ENCODE assay signal across 21 cellular contexts in the genomic region with DNA sequence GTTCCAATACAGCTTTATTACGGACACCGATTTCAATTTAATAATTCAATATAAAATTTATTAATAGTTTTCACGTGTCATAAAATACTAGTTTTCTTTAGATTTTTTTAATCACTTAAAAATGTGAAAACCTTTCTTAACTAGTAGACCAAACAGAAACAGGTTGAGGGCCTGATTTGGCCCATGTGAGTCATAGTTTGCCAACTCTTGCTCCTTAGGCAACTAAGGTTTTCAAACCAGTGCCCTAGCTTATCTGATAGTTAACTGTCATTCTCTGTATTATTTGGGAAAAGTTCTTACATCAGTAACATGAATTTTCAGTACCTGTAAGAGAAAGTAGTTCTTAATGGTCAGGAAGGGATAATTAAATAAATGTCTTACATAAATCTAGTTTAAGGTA.
"Had no signal": no experiment of that assay in that cellular context is flagged by ENCODE, and none has a peak within 500 bp of the region (broad histone marks: within the 10 kb centered on the region; RNA-seq: fewer than 3 reads in every experiment).

No MANE protein-coding gene starts in this region.

- H3K36me3 ChIP-seq: heart right ventricle, stomach, thoracic aorta, uterus had no signal

- H3K27me3 ChIP-seq: heart right ventricle, neutrophil, stomach, uterus had no signal

- H3K27ac ChIP-seq: coronary artery, heart right ventricle, neutrophil, stomach, thoracic aorta, uterus had no signal

- H3K4me1 ChIP-seq: uterus had no signal

- H3K4me3 ChIP-seq: coronary artery, heart right ventricle, mucosa of descending colon, stomach, thoracic aorta, uterus had no signal

- H3K9me3 ChIP-seq: mucosa of descending colon, neutrophil, stomach, thoracic aorta, uterus had no signal

- FAIRE-seq: frontal cortex, small intestine had no signal

- DNase-seq: effector CD4-positive, alpha-beta T cell; endodermal cell; heart right ventricle; hypothalamus; islet precursor cell; mammary epithelial cell; mucosa of descending colon; naive thymus-derived CD8-positive, alpha-beta T cell; right cardiac atrium; small intestine; stimulated activated CD4-positive, alpha-beta T cell treated with anti-CD3 and anti-CD28 coated beads, Interleukin-12 subunit alpha, Interleukin-12 subunit beta, amount 100 ng/mL, for 4 hours; stimulated activated naive CD4-positive, alpha-beta T cell; stomach; substantia nigra; uterus had no signal

- ATAC-seq: esophagus mucosa; heart right ventricle; left lobe of liver; mucosa of descending colon; naive thymus-derived CD8-positive, alpha-beta T cell; right cardiac atrium had no signal
